Comparison of ENCODE assay signal across 22 cellular contexts in genomic region chr3:89572261-89572660, GRCh38.
"Had no signal": no experiment of that assay in that cellular context is flagged by ENCODE, and none has a peak within 500 bp of the region (broad histone marks: within the 10 kb centered on the region; RNA-seq: fewer than 3 reads in every experiment).

No MANE protein-coding gene starts in this region.

- ATAC-seq: activated T-helper 17 cell treated with anti-CD3 and anti-CD28 coated beads, Interleukin-2, amount 50 U/mL, for 72 hours; Panc1 had no signal

- H3K27ac ChIP-seq: SJCRH30, VCaP had no signal

- H3K4me1 ChIP-seq: SJCRH30 had no signal

- H3K4me3 ChIP-seq: SJCRH30 had no signal

- H3K9me3 ChIP-seq: SJCRH30, SK-N-SH had no signal

- H3K36me3 ChIP-seq: SJCRH30 had no signal

- H3K27me3 ChIP-seq: SJCRH30 had no signal

- DNase-seq: activated CD4-positive, alpha-beta memory T cell treated with anti-CD3 and anti-CD28 coated beads, Interleukin-2, amount 10 ng/mL, durations not matched to agents 7 days and 5 days; activated CD4-positive, alpha-beta T cell treated with anti-CD3 and anti-CD28 coated beads, Interleukin-2, amount 50 U/mL, for 1 hour; activated CD4-positive, CD25-positive, alpha-beta regulatory T cell; activated gamma-delta T cell; activated naive CD4-positive, alpha-beta T cell treated with anti-CD3 and anti-CD28 coated beads for 36 hours; activated T-cell treated with anti-CD3 and anti-CD28 coated beads for 4 hours; activated T-cell treated with anti-CD3 and anti-CD28 coated beads, Interleukin-2, amount 50 U/mL, for 48 hours; Kasumi-1; KBM-7; NCI-H1417 treated with DMSO at 0.1 percent for 48 hours; NCI-H2029; NCI-H2107; NCI-H226; NCI-H526; NCI-H82; RPMI8226; SK-N-SH; T-helper 1 cell had no signal
